Comparison of ENCODE assay signal across 8 cellular contexts in the genomic region with DNA sequence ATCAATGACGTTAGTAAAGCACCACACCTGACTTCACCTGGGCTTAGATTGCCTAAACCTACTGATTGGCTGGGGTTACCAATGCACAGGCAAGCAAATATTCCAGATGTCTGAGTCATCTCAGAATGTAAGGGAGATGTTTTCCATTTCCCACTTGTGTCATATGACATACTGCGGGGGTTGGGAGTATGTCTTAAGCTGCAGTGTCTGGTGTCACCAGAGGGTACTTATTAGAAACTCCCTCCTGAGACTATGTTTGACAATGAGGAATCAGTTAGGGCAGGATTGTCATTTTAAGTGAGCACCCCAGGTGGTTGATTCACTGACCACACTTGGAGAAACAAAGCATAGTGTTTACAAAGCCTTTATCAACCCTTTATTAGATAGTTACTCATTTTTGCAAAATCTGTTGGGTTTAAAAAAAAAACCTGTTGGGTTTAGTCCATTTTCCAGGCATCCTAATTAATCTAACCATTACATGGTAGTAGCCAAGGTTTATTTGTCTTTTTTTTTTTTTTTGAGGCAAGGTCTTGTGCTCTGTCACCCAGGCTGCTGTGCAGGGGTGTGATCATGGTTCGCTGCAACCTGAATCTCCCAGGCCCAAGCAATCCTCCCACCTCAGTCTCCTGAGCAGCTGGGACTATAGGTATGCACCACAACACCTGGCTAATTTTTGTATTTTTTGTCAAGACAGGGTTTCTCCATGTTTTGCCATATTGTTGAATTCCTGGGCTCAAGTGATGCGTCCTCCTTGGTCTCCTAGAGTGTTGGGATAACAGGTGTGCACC.
DNase-seq lines count a peak whose midpoint lies in the region; ATAC-seq and TF ChIP-seq lines count a peak whose summit lies in the region.

No MANE protein-coding gene starts in this region.

- H3K4ac ChIP-seq in neuronal stem cell (ENCODE audit: low read length): no peak overlapping the region

- no CpG with 5 or more reads among the region's 4 CpGs for WGBS in neuronal stem cell (ENCODE audit: extremely low coverage in 2 of 2, insufficient read length in 2 of 2, insufficient replicate concordance in 1 of 2), 2 donors

- H2BK120ac ChIP-seq in neuronal stem cell (ENCODE audit: low read depth, low read length): no peak overlapping the region

- no peak for TF ChIP-seq CTCF in WERI-Rb-1 (IDR thresholded peaks at IDR 0.05; ENCODE audit: low read depth, low read length)

- no peak overlapping the region for H3K27ac ChIP-seq in WERI-Rb-1
- H3K27ac ChIP-seq in neuronal stem cell (replicated peaks; ENCODE audit: low read length): no peak overlapping the region

- no peak overlapping the region for H3K9ac ChIP-seq in neuronal stem cell (ENCODE audit: low read depth, low read length, poor library complexity)

- no peak overlapping the region for H4K8ac ChIP-seq in neuronal stem cell (ENCODE audit: low read depth, low read length)

- DNase-seq in M059J (ENCODE audit: low read depth) (peak; percentile 97), WERI-Rb-1 (peak; percentile 16), left colon (no peak), neuronal stem cell (ENCODE audit: low spot score) (no peak), DMS79 treated with DMSO at 0.1 percent for 48 hours (lab: John Stamatoyannopoulos, UW) (no peak), left cardiac atrium (no peak)

- ATAC-seq in GM18909 (IDR thresholded peaks at IDR 0.05; ENCODE audit: poor library complexity, unreplicated experiment) (peak; percentile 40), left colon (peak; percentile 58), GM21737 (IDR thresholded peaks at IDR 0.05; ENCODE audit: unreplicated experiment) (no peak), left cardiac atrium (no peak)

- no peak overlapping the region for H3K4me3 ChIP-seq in WERI-Rb-1 (ENCODE audit: low read depth, low read length)
- no peak overlapping the region for H3K4me3 ChIP-seq in neuronal stem cell (ENCODE audit: low read length in 2 of 2)

- H2BK5ac ChIP-seq in neuronal stem cell (ENCODE audit: low read length): no peak overlapping the region

- H3K14ac ChIP-seq in neuronal stem cell (ENCODE audit: low read length): no peak overlapping the region

- H2AK5ac ChIP-seq in neuronal stem cell (ENCODE audit: low read depth, low read length): no peak overlapping the region

- H3K36me3 ChIP-seq in WERI-Rb-1 (no peaks in the 10 kb centered on the region), neuronal stem cell (replicated peaks in 1 of 2; ENCODE audit: control insufficient read depth in 2 of 2, insufficient read depth in 2 of 2, low read length in 2 of 2) (peaks cover 0 to 10% of the 10 kb centered on the region in 2 donors)

- H3K9me3 ChIP-seq in WERI-Rb-1 (ENCODE audit: severe bottlenecking) (no peaks in the 10 kb centered on the region), neuronal stem cell (replicated peaks in 1 of 2; ENCODE audit: control insufficient read depth in 2 of 2, insufficient read depth in 1 of 2, low read depth in 1 of 2, low read length in 2 of 2) (no peaks in the 10 kb centered on the region)

- peaks cover 4 to 10% of the 10 kb centered on the region in 2 donors for H3K4me1 ChIP-seq in neuronal stem cell (ENCODE audit: control insufficient read depth in 2 of 2, insufficient read depth in 1 of 2, low read depth in 1 of 2, low read length in 2 of 2)

- H4K91ac ChIP-seq in neuronal stem cell (ENCODE audit: low read depth, low read length, poor library complexity): no peak overlapping the region

- H3K18ac ChIP-seq in neuronal stem cell (ENCODE audit: low read length): no peak overlapping the region

- intact Hi-C loops in left colon (cut with DNase I, micrococcal nuclease): no loop called here
- intact Hi-C loops in left cardiac atrium (cut with DNase I): no loop called here

- H3K23ac ChIP-seq in neuronal stem cell (ENCODE audit: low read depth, low read length, poor library complexity): no peak overlapping the region

- H2BK12ac ChIP-seq in neuronal stem cell (ENCODE audit: low read length): no peak overlapping the region

- H3K27me3 ChIP-seq in WERI-Rb-1 (ENCODE audit: insufficient read depth, low read depth, severe bottlenecking) (no peaks in the 10 kb centered on the region), neuronal stem cell (ENCODE audit: control insufficient read depth in 3 of 3, insufficient read depth in 3 of 3, low read depth in 1 of 3, low read length in 3 of 3) (no peaks in the 10 kb centered on the region)

- no peak overlapping the region for H2BK15ac ChIP-seq in neuronal stem cell (ENCODE audit: low read length)

- no peaks in the 10 kb centered on the region for H3K79me1 ChIP-seq in neuronal stem cell (ENCODE audit: low read depth, low read length)

- H3K4me2 ChIP-seq in neuronal stem cell (ENCODE audit: insufficient read depth, low read length, poor library complexity, severe bottlenecking): no peak overlapping the region

- no peak overlapping the region for H2AFZ ChIP-seq in neuronal stem cell (ENCODE audit: low read length)

Comparison
In these comparisons a context has a peak if more than half of its experiments do, and no peak if none do; other contexts are left out.
1. ATAC-seq: peak in GM18909 (single experiment) and left colon (single experiment); none in GM21737 (single experiment) and left cardiac atrium (0 of 2).
2. DNase-seq: peak in M059J (single experiment) and WERI-Rb-1 (single experiment); none in left colon (0 of 2), neuronal stem cell (single experiment), DMS79 treated with DMSO at 0.1 percent for 48 hours (single experiment) and left cardiac atrium (single experiment).